In the genomic region with DNA sequence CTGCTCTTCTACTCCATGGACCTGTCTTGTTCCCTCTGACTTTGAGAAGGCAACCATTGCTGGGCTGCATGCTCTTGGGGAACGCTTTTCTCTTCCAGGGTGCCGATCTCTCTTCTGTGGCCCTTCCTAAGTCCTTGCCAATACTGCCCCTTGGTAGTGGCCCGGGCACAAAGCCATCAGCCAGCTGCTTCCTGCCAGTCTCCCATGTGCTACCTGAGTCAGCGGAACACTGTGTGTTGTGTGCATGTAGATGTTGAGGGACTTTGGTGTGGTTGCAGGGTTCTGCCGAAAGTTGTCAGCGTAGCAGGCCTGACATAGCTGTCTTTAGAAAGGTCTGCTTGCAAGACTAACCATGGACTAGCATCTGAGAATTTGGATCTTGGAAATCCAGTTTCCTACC, we compare ENCODE assay signal across 14 cellular contexts. TPM values are rescaled to one million over a fixed set of nuclear protein-coding genes. Genes with fewer than 3 reads are reported as not detected.
DNase-seq lines count a peak whose midpoint lies in the region; ATAC-seq and TF ChIP-seq lines count a peak whose summit lies in the region.
"Had no signal": no experiment of that assay in that cellular context is flagged by ENCODE, and none has a peak within 500 bp of the region (broad histone marks: within the 10 kb centered on the region; RNA-seq: fewer than 3 reads in every experiment).

No MANE protein-coding gene starts in this region.

- H3K36me3 ChIP-seq in spleen = no peaks in the 10 kb centered on the region

- ATAC-seq in GM21526 (IDR thresholded peaks at IDR 0.05; ENCODE audit: low FRiP score, unreplicated experiment) = no peak
- ATAC-seq in HG03342 (IDR thresholded peaks at IDR 0.05; ENCODE audit: unreplicated experiment) = no peak

- H3K27ac ChIP-seq in spleen = peak overlapping the region in 7 of 8 donors; percentile 16 to 90 (median 83)

- no peaks in the 10 kb centered on the region for H3K9me3 ChIP-seq in spleen

- H3K9me3 Mint-ChIP-seq in activated T-helper 1 cell treated with anti-CD3 and anti-CD28 coated beads, Interleukin-12 subunit alpha, Interleukin-12 subunit beta, Interleukin-2, Interleukin-4 antibody, amounts not matched to agents 30 ng/mL and 10 ng/mL and 1 ng/mL, durations not matched to agents 14 hours and 24 hours and 36 hours = no peaks in the 10 kb centered on the region
- H3K9me3 Mint-ChIP-seq in activated CD4-positive, alpha-beta T cell treated with anti-CD3 and anti-CD28 coated beads, Interleukin-2, amount 10 ng/mL, durations not matched to agents 7 days and 5 days = no peaks in the 10 kb centered on the region
- H3K9me3 Mint-ChIP-seq in activated naive CD8-positive, alpha-beta T cell treated with anti-CD3 and anti-CD28 coated beads for 36 hours = no peaks in the 10 kb centered on the region
- H3K9me3 Mint-ChIP-seq: naive B cell had no signal

- H3K36me3 Mint-ChIP-seq in activated T-helper 1 cell treated with anti-CD3 and anti-CD28 coated beads, Interleukin-12 subunit alpha, Interleukin-12 subunit beta, Interleukin-2, Interleukin-4 antibody, amounts not matched to agents 30 ng/mL and 10 ng/mL and 1 ng/mL, durations not matched to agents 14 hours and 24 hours and 36 hours (ENCODE audit: low read depth) = peaks cover 20% of the 10 kb centered on the region
- H3K36me3 Mint-ChIP-seq in activated CD4-positive, alpha-beta T cell treated with anti-CD3 and anti-CD28 coated beads, Interleukin-2, amount 10 ng/mL, durations not matched to agents 7 days and 5 days (ENCODE audit: low read depth) = peaks cover 25% of the 10 kb centered on the region
- peaks cover 19% of the 10 kb centered on the region for H3K36me3 Mint-ChIP-seq in activated naive CD8-positive, alpha-beta T cell treated with anti-CD3 and anti-CD28 coated beads for 36 hours

- no peaks in the 10 kb centered on the region for H3K27me3 ChIP-seq in spleen (replicated peaks in 1 of 7)

- peak; percentile 28 for DNase-seq in activated T-helper 1 cell treated with Interleukin-2 at 50 U/mL for 16 hours (ENCODE audit: low read depth)
- no peak for DNase-seq in activated T-helper 1 cell treated with anti-CD3 and anti-CD28 coated beads, Interleukin-12 subunit alpha, Interleukin-12 subunit beta, Interleukin-2, Interleukin-4 antibody, amounts not matched to agents 30 ng/mL and 10 ng/mL and 1 ng/mL, durations not matched to agents 14 hours and 24 hours and 36 hours (ENCODE audit: low spot score)
- DNase-seq in activated CD4-positive, alpha-beta T cell treated with anti-CD3 and anti-CD28 coated beads, Interleukin-2, amount 10 ng/mL, durations not matched to agents 7 days and 5 days = peak; percentile 23
- peak; percentile 34 for DNase-seq in activated naive CD8-positive, alpha-beta T cell treated with anti-CD3 and anti-CD28 coated beads for 36 hours
- peak; percentile 70 for DNase-seq in spleen
- no peak for DNase-seq in AML-193 (lab: John Stamatoyannopoulos, UW)
- DNase-seq: effector CD8-positive, alpha-beta T cell; naive B cell; NCI-H1048; retina; SHP77 treated with DMSO at 0.1 percent for 48 hours; stimulated activated naive CD4-positive, alpha-beta T cell treated with Interleukin-2 at 50 U/mL for 16 hours had no signal

- H3K27me3 Mint-ChIP-seq in activated T-helper 1 cell treated with anti-CD3 and anti-CD28 coated beads, Interleukin-12 subunit alpha, Interleukin-12 subunit beta, Interleukin-2, Interleukin-4 antibody, amounts not matched to agents 30 ng/mL and 10 ng/mL and 1 ng/mL, durations not matched to agents 14 hours and 24 hours and 36 hours (ENCODE audit: insufficient read depth) = peaks cover 10% of the 10 kb centered on the region
- H3K27me3 Mint-ChIP-seq in activated CD4-positive, alpha-beta T cell treated with anti-CD3 and anti-CD28 coated beads, Interleukin-2, amount 10 ng/mL, durations not matched to agents 7 days and 5 days = no peaks in the 10 kb centered on the region
- H3K27me3 Mint-ChIP-seq in activated naive CD8-positive, alpha-beta T cell treated with anti-CD3 and anti-CD28 coated beads for 36 hours = no peaks in the 10 kb centered on the region
- H3K27me3 Mint-ChIP-seq: naive B cell had no signal

- no peak overlapping the region for H3K4me3 ChIP-seq in spleen

- peaks cover 20% of the 10 kb centered on the region for H3K4me1 Mint-ChIP-seq in activated T-helper 1 cell treated with anti-CD3 and anti-CD28 coated beads, Interleukin-12 subunit alpha, Interleukin-12 subunit beta, Interleukin-2, Interleukin-4 antibody, amounts not matched to agents 30 ng/mL and 10 ng/mL and 1 ng/mL, durations not matched to agents 14 hours and 24 hours and 36 hours (ENCODE audit: low read depth)
- peaks cover 30% of the 10 kb centered on the region for H3K4me1 Mint-ChIP-seq in activated CD4-positive, alpha-beta T cell treated with anti-CD3 and anti-CD28 coated beads, Interleukin-2, amount 10 ng/mL, durations not matched to agents 7 days and 5 days
- peaks cover 23% of the 10 kb centered on the region for H3K4me1 Mint-ChIP-seq in activated naive CD8-positive, alpha-beta T cell treated with anti-CD3 and anti-CD28 coated beads for 36 hours

- POLR2A ChIA-PET in activated CD4-positive, alpha-beta T cell treated with anti-CD3 and anti-CD28 coated beads, Interleukin-2, amount 10 ng/mL, durations not matched to agents 7 days and 5 days (lab: Charles Lee) = interaction anchor here (1.0 kb wide), 1 partner anchor 14 kb away, joined by 4 read pairs; no protein-coding TSS in a partner anchor

- TF ChIP-seq POLR2A in spleen (IDR thresholded peaks at IDR 0.05) = no peak

- 64 to 90% (median 79%) methylated on average over 5 to 6 of the region's 6 CpGs for WGBS in spleen, 5 donors

- H3K4me3 Mint-ChIP-seq in activated T-helper 1 cell treated with anti-CD3 and anti-CD28 coated beads, Interleukin-12 subunit alpha, Interleukin-12 subunit beta, Interleukin-2, Interleukin-4 antibody, amounts not matched to agents 30 ng/mL and 10 ng/mL and 1 ng/mL, durations not matched to agents 14 hours and 24 hours and 36 hours = no peak overlapping the region
- no peak overlapping the region for H3K4me3 Mint-ChIP-seq in activated CD4-positive, alpha-beta T cell treated with anti-CD3 and anti-CD28 coated beads, Interleukin-2, amount 10 ng/mL, durations not matched to agents 7 days and 5 days
- H3K4me3 Mint-ChIP-seq in activated naive CD8-positive, alpha-beta T cell treated with anti-CD3 and anti-CD28 coated beads for 36 hours = no peak overlapping the region
- H3K4me3 Mint-ChIP-seq: naive B cell had no signal

- TF ChIP-seq CTCF in spleen (IDR thresholded peaks at IDR 0.05 in 8 of 11, conservative IDR thresholded peaks at IDR 0.05 in 3 of 11) = no peak

- H3K4me1 ChIP-seq in spleen = peaks cover 26 to 100% (median 78%) of the 10 kb centered on the region in 6 donors

- no peak overlapping the region for H3K27ac Mint-ChIP-seq in activated T-helper 1 cell treated with anti-CD3 and anti-CD28 coated beads, Interleukin-12 subunit alpha, Interleukin-12 subunit beta, Interleukin-2, Interleukin-4 antibody, amounts not matched to agents 30 ng/mL and 10 ng/mL and 1 ng/mL, durations not matched to agents 14 hours and 24 hours and 36 hours
- H3K27ac Mint-ChIP-seq in activated CD4-positive, alpha-beta T cell treated with anti-CD3 and anti-CD28 coated beads, Interleukin-2, amount 10 ng/mL, durations not matched to agents 7 days and 5 days = no peak overlapping the region
- no peak overlapping the region for H3K27ac Mint-ChIP-seq in activated naive CD8-positive, alpha-beta T cell treated with anti-CD3 and anti-CD28 coated beads for 36 hours
- H3K27ac Mint-ChIP-seq: naive B cell had no signal

- intact Hi-C loops in activated T-helper 1 cell treated with anti-CD3 and anti-CD28 coated beads, Interleukin-12 subunit alpha, Interleukin-12 subunit beta, Interleukin-2, Interleukin-4 antibody, amounts not matched to agents 30 ng/mL and 10 ng/mL and 1 ng/mL, durations not matched to agents 14 hours and 24 hours and 36 hours (cut with micrococcal nuclease) = loop anchor here (10.0 kb wide), 1 partner anchor 396 kb away; no protein-coding TSS in a partner anchor
- intact Hi-C loops in spleen (cut with DNase I; ENCODE audit: low total_unique reads) = no loop called here

- CTCF ChIA-PET in activated CD4-positive, alpha-beta T cell treated with anti-CD3 and anti-CD28 coated beads, Interleukin-2, amount 10 ng/mL, durations not matched to agents 7 days and 5 days (lab: Charles Lee) = interaction anchor here (1.2 to 4.1 kb wide), 6 partner anchors 9 to 46 kb away, joined by 3 to 14 read pairs (median 4); no protein-coding TSS in a partner anchor

RNA-seq across cellular contexts. Expression of gene MGAT5, which starts 35.4 kb away (rescaled TPM):
- 25.8 and 26.2 TPM in 2 replicates for total RNA-seq in activated T-helper 1 cell treated with anti-CD3 and anti-CD28 coated beads, Interleukin-12 subunit alpha, Interleukin-12 subunit beta, Interleukin-2, Interleukin-4 antibody, amounts not matched to agents 30 ng/mL and 10 ng/mL and 1 ng/mL, durations not matched to agents 14 hours and 24 hours and 36 hours
- total RNA-seq in activated CD4-positive, alpha-beta T cell treated with anti-CD3 and anti-CD28 coated beads, Interleukin-2, amount 10 ng/mL, durations not matched to agents 7 days and 5 days = 10 to 100 TPM; 48.2 to 56.7 TPM
- 10 to 100 TPM; 34.0 to 34.5 TPM for total RNA-seq in activated naive CD8-positive, alpha-beta T cell treated with anti-CD3 and anti-CD28 coated beads for 36 hours
- 100 to 1,000 TPM in 4 of 7 donors, 10 to 100 TPM in 3; 81.0 to 110 (median 101) TPM for total RNA-seq in spleen
- 10 to 100 TPM; 11.2 to 17.5 (median 14.4) TPM for polyA plus RNA-seq in spleen

Comparison
In these comparisons a context has a peak if more than half of its experiments do, and no peak if none do; other contexts are left out.
1. DNase-seq: peak in activated T-helper 1 cell treated with Interleukin-2 at 50 U/mL for 16 hours (single experiment), activated CD4-positive, alpha-beta T cell treated with anti-CD3 and anti-CD28 coated beads, Interleukin-2, amount 10 ng/mL, durations not matched to agents 7 days and 5 days (single experiment), activated naive CD8-positive, alpha-beta T cell treated with anti-CD3 and anti-CD28 coated beads for 36 hours (single experiment) and spleen (single experiment); none in activated T-helper 1 cell treated with anti-CD3 and anti-CD28 coated beads, Interleukin-12 subunit alpha, Interleukin-12 subunit beta, Interleukin-2, Interleukin-4 antibody, amounts not matched to agents 30 ng/mL and 10 ng/mL and 1 ng/mL, durations not matched to agents 14 hours and 24 hours and 36 hours (single experiment) and AML-193 (0 of 2).